ENCODE assay signal across 10 cellular contexts in genomic region chr13:24309300-24309699, GRCh38. TPM values are rescaled to one million over a fixed set of nuclear protein-coding genes. Genes with fewer than 3 reads are reported as not detected.
"Had no signal": no experiment of that assay in that cellular context is flagged by ENCODE, and none has a peak within 500 bp of the region (broad histone marks: within the 10 kb centered on the region; RNA-seq: fewer than 3 reads in every experiment).

C1QTNF9 (plus strand) TSS chr13:24309580; CDS start chr13:24316004, 6,424 bp downstream.

RNA-seq across cellular contexts. Expression of gene C1QTNF9, which starts in this region (rescaled TPM):
- total RNA-seq: activated CD4-positive, alpha-beta T cell treated with anti-CD3 and anti-CD28 coated beads, Interleukin-2, amount 10 ng/mL, durations not matched to agents 24 days and 14 days; activated CD8-positive, alpha-beta T cell treated with anti-CD3 and anti-CD28 coated beads, Interleukin-2, amount 10 ng/mL, durations not matched to agents 7 days and 5 days; activated naive CD8-positive, alpha-beta T cell treated with anti-CD3 and anti-CD28 coated beads for 36 hours; activated T-helper 1 cell treated with anti-CD3 and anti-CD28 coated beads, Interleukin-12 subunit alpha, Interleukin-12 subunit beta, Interleukin-2, Interleukin-4 antibody, amounts not matched to agents 30 ng/mL and 10 ng/mL and 1 ng/mL, durations not matched to agents 14 hours and 24 hours and 36 hours; MCF 10A; OCI-LY7; PC-9; SK-MEL-5; T-helper 2 cell treated with Interferon-gamma antibody and Interleukin-4, amounts not matched to agents 100 ng/mL and 5 ng/mL, for 36 hours had no signal
- polyA plus RNA-seq: IgD-negative memory B cell had no signal
